Comparison of ENCODE assay signal across 1 cellular context in genomic region chr2:84939426-84940087, GRCh38.
TF ChIP-seq lines count a peak whose summit lies in the region.

No MANE protein-coding gene starts in this region.

TF ChIP-seq in GM12878, 131 proteins besides CTCF, POLR2A, EP300 and RAD21 (continued from another document and continues in another):
- no peak for TF ChIP-seq SKIL (IDR thresholded peaks at IDR 0.05; ENCODE audit: low read depth, poor library complexity, severe bottlenecking)
- peak; percentile 88 for TF ChIP-seq RELB (IDR thresholded peaks at IDR 0.05; ENCODE audit: low read depth)
- no peak for TF ChIP-seq SREBF1 (IDR thresholded peaks at IDR 0.05; ENCODE audit: low read length)
- TF ChIP-seq ATF3 (IDR thresholded peaks at IDR 0.05; ENCODE audit: borderline replicate concordance, extremely low read depth, low read depth, low read length) = peak; percentile 17; the same call in 1 of the 2 replicates
- TF ChIP-seq HDGF (IDR thresholded peaks at IDR 0.05) = no peak
- peak; percentile 80 for TF ChIP-seq TAF1 (IDR thresholded peaks at IDR 0.05; ENCODE audit: borderline replicate concordance, low read depth, low read length)
- TF ChIP-seq REST (IDR thresholded peaks at IDR 0.05; ENCODE audit: low read depth, low read length) = no peak
- TF ChIP-seq ATF2 (IDR thresholded peaks at IDR 0.05; ENCODE audit: low read length) = peak; percentile 68; the same call in 1 of the 2 replicates
- TF ChIP-seq ASH2L (IDR thresholded peaks at IDR 0.05; ENCODE audit: borderline replicate concordance, low read depth) = 0 out of 2 replicates have a peak, but pooled peaks have one; percentile 53
- no peak for TF ChIP-seq IRF5 (IDR thresholded peaks at IDR 0.05; ENCODE audit: borderline replicate concordance)
- TF ChIP-seq EZH2 (IDR thresholded peaks at IDR 0.05; ENCODE audit: borderline replicate concordance, control insufficient read depth, low read depth, low read length) = no peak
- no peak for TF ChIP-seq PBX3 (IDR thresholded peaks at IDR 0.05; ENCODE audit: insufficient replicate concordance, low read depth, low read length)
- no peak for TF ChIP-seq IRF3 (IDR thresholded peaks at IDR 0.05)
- peak; percentile 47 for TF ChIP-seq CREB1 (IDR thresholded peaks at IDR 0.05; ENCODE audit: low read depth)
- TF ChIP-seq MXI1 (IDR thresholded peaks at IDR 0.05; ENCODE audit: low read depth, low read length) = peak; percentile 69
- TF ChIP-seq SPI1 (IDR thresholded peaks at IDR 0.05; ENCODE audit: borderline replicate concordance, insufficient read depth, low read depth, low read length) = peak; percentile 15; the same call in 1 of the 2 replicates
- TF ChIP-seq ZBTB4 (CRISPR knock-in tag; IDR thresholded peaks at IDR 0.05) = no peak
- TF ChIP-seq HDAC6 (IDR thresholded peaks at IDR 0.05; ENCODE audit: unreplicated experiment) = no peak
- no peak for TF ChIP-seq LARP7 (IDR thresholded peaks at IDR 0.05)
- TF ChIP-seq BRCA1 (IDR thresholded peaks at IDR 0.05; ENCODE audit: low read depth, low read length) = no peak
- TF ChIP-seq EGR1 (IDR thresholded peaks at IDR 0.05; ENCODE audit: borderline replicate concordance in 1 of 2, low read depth in 2 of 2, low read length in 2 of 2) = no peak
- no peak for TF ChIP-seq ZZZ3 (IDR thresholded peaks at IDR 0.05; ENCODE audit: control insufficient read depth, insufficient read length, low read depth)
- TF ChIP-seq BACH1 (IDR thresholded peaks at IDR 0.05; ENCODE audit: borderline replicate concordance) = no peak
- no peak for TF ChIP-seq MYB (IDR thresholded peaks at IDR 0.05; ENCODE audit: borderline replicate concordance, low read depth, low read length)
- TF ChIP-seq SREBF2 (IDR thresholded peaks at IDR 0.05; ENCODE audit: low read length) = no peak
- no peak for TF ChIP-seq SIX5 (IDR thresholded peaks at IDR 0.05; ENCODE audit: low read depth, low read length, severe bottlenecking)
- no peak for TF ChIP-seq KLF5 (IDR thresholded peaks at IDR 0.05; ENCODE audit: partially characterized antibody)
- no peak; the same call in 1 of the 2 replicates for TF ChIP-seq CHD1 (IDR thresholded peaks at IDR 0.05; ENCODE audit: low read depth, low read length)
- TF ChIP-seq SP1 (IDR thresholded peaks at IDR 0.05; ENCODE audit: low read depth, low read length) = peak; percentile 9
- TF ChIP-seq FOXK2 (IDR thresholded peaks at IDR 0.05) = no peak
- no peak for TF ChIP-seq SUPT20H (IDR thresholded peaks at IDR 0.05; ENCODE audit: borderline replicate concordance, control insufficient read depth, low read depth, low read length)
- peak; percentile 84 for TF ChIP-seq POLR2AphosphoS5 (IDR thresholded peaks at IDR 0.05; ENCODE audit: low read length)
- TF ChIP-seq MAX (IDR thresholded peaks at IDR 0.05; ENCODE audit: low read depth, low read length) = peak; percentile 85
- TF ChIP-seq NR2C1 (IDR thresholded peaks at IDR 0.05) = no peak
- peak; percentile 96 for TF ChIP-seq CBX5 (IDR thresholded peaks at IDR 0.05; ENCODE audit: low read depth)
- no peak; the same call in 1 of the 2 replicates for TF ChIP-seq MTA3 (IDR thresholded peaks at IDR 0.05; ENCODE audit: borderline replicate concordance, low read length)
- TF ChIP-seq CHD2 (IDR thresholded peaks at IDR 0.05; ENCODE audit: borderline replicate concordance, low read depth, low read length) = peak; percentile 62
- no peak for TF ChIP-seq KDM1A (IDR thresholded peaks at IDR 0.05; ENCODE audit: borderline replicate concordance)
- 0 out of 2 replicates have a peak, but pooled peaks have one; percentile 43 for TF ChIP-seq PKNOX1 (IDR thresholded peaks at IDR 0.05)
